In the genomic region with DNA sequence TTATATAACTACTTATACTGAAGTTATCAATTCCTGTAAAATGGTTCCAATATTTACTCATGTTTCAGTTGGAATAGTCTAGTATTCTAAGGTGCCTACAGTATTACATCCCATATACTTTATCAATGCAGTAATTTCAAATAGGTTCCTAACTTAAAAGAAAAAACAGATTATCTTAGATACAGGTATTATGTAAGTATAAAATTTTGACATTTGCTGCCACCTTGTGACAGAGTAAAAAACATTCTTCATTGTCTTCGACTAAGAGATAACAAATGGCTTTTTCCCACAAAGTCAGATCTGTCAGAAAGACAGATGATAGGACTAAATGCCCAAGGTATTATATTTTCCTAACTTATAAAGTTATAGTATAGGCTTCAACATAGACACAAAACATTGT, we compare ENCODE assay signal across 9 cellular contexts.
A peak's percentile ranks its signal among the peaks of the same experiment; 100 is the strongest.
DNase-seq lines count a peak whose midpoint lies in the region; ATAC-seq, FAIRE-seq and TF ChIP-seq lines count a peak whose summit lies in the region.
"Had no signal": no experiment of that assay in that cellular context is flagged by ENCODE, and none has a peak within 500 bp of the region (broad histone marks: within the 10 kb centered on the region; RNA-seq: fewer than 3 reads in every experiment).

No MANE protein-coding gene starts in this region.

- no peaks in the 10 kb centered on the region for H3K9me2 ChIP-seq in OCI-LY7 (ENCODE audit: insufficient read depth, low read length)

- intact Hi-C loops in OCI-LY7 (cut with micrococcal nuclease; ENCODE audit: unreplicated experiment) = loop anchor here (5.0 kb wide), 1 partner anchor 176 kb away; no protein-coding TSS in a partner anchor

- no peaks in the 10 kb centered on the region for H4K20me1 ChIP-seq in OCI-LY7 (ENCODE audit: insufficient read depth, low read length)

- CTCF ChIA-PET in A549 (lab: Yijun Ruan, JAX) = interaction anchor here (0.7 to 3.7 kb wide), 5 partner anchors 10 to 174 kb away, joined by 3 to 24 read pairs (median 4); no protein-coding TSS in a partner anchor
- CTCF ChIA-PET in OCI-LY7 (lab: Charles Lee; ENCODE audit: unreplicated experiment) = no interaction called here

- no peak for TF ChIP-seq POLR2A in A549 (IDR thresholded peaks at IDR 0.05; ENCODE audit: low read length)

- no TSS peak for BruUV-seq in OCI-LY7 (replicated peaks; lab: Mats Ljungman, UMichigan)

- TF ChIP-seq CTCF in A549 (IDR thresholded peaks at IDR 0.05) (peak; percentile 67), OCI-LY7 (conservative IDR thresholded peaks at IDR 0.05; ENCODE audit: low read length) (peak; percentile 75), fibroblast of mammary gland (conservative IDR thresholded peaks at IDR 0.05; ENCODE audit: control insufficient read depth, insufficient read depth, low read depth, low read length) (peak; percentile 41)

- H3K4me1 ChIP-seq in A549 = no peaks in the 10 kb centered on the region
- no peaks in the 10 kb centered on the region for H3K4me1 ChIP-seq in OCI-LY7 (ENCODE audit: insufficient read depth, low read length, poor library complexity, severe bottlenecking)

- peak; percentile 79 for FAIRE-seq in A549 (lab: Jason Lieb, UNC)
- FAIRE-seq: H1 had no signal

- H3K4me3 ChIP-seq in A549 = no peak overlapping the region
- H3K4me3 ChIP-seq in OCI-LY7 (ENCODE audit: low read depth, low read length, poor library complexity, severe bottlenecking) = no peak overlapping the region
- no peak overlapping the region for H3K4me3 ChIP-seq in fibroblast of mammary gland (ENCODE audit: control insufficient read depth, low read depth, low read length)

- H3K27ac ChIP-seq in A549 (no peak overlapping the region), OCI-LY7 (ENCODE audit: low read depth, low read length, poor library complexity, severe bottlenecking) (no peak overlapping the region)

- TF ChIP-seq RAD21 in A549 (conservative IDR thresholded peaks at IDR 0.05 in 1 of 2, IDR thresholded peaks at IDR 0.05 in 1 of 2) = peak; percentile 73 to 87

- ATAC-seq in A549 (peak in 1 of 2 experiments; percentile 54; a peak in 1 of 6 replicates), GM19395 (IDR thresholded peaks at IDR 0.05; ENCODE audit: unreplicated experiment) (no peak)

- no peak overlapping the region for H3K4me2 ChIP-seq in A549
- no peak overlapping the region for H3K4me2 ChIP-seq in OCI-LY7 (ENCODE audit: low read length)

- H2AFZ ChIP-seq in OCI-LY7 (ENCODE audit: low read length) = no peak overlapping the region

- peaks cover 46% of the 10 kb centered on the region for H3K36me3 ChIP-seq in OCI-LY7 (ENCODE audit: insufficient read depth, low read length)

- H3K9me3 ChIP-seq in A549 (no peaks in the 10 kb centered on the region), OCI-LY7 (ENCODE audit: low read length) (no peaks in the 10 kb centered on the region)

- no peak for TF ChIP-seq EP300 in A549 (IDR thresholded peaks at IDR 0.05)

- POLR2A ChIA-PET in A549 (lab: Yijun Ruan, JAX) (no interaction called here), OCI-LY7 (lab: Charles Lee) (no interaction called here)

- H3K79me2 ChIP-seq in OCI-LY7 (ENCODE audit: insufficient read depth, low read depth, low read length) = no peaks in the 10 kb centered on the region

- DNase-seq in A549 (ENCODE audit: low read depth in 1 of 2, low spot score in 1 of 2) (peak in 1 of 2 experiments; percentile 56), GM03348 (ENCODE audit: low spot score) (peak; percentile 42), OCI-LY7 (ENCODE audit: low spot score) (peak; percentile 14), fibroblast of mammary gland (ENCODE audit: low read depth) (peak; percentile 73), superior temporal gyrus (ENCODE audit: extremely low spot score) (peak; percentile 71), NCI-H1048 (lab: John Stamatoyannopoulos, UW) (no peak)
- DNase-seq in activated CD4-positive, alpha-beta T cell treated with anti-CD3 and anti-CD28 coated beads, Interleukin-2, amount 50 U/mL, for 4 hours = no peak

- WGBS in A549 (ENCODE audit: missing lambda C conversion rate) = 0% methylated on average over 1 of the region's 1 CpG

TF ChIP-seq in A549, 52 proteins besides CTCF, POLR2A, EP300 and RAD21:
- TF ChIP-seq SMC3 (IDR thresholded peaks at IDR 0.05) (peak; percentile 89), ZSCAN20 (CRISPR knock-in tag; IDR thresholded peaks at IDR 0.05) (no peak), RFX5 (IDR thresholded peaks at IDR 0.05) (no peak), POLR2AphosphoS2 (conservative IDR thresholded peaks at IDR 0.05; ENCODE audit: low read length) (no peak), NPAS2 (CRISPR knock-in tag; IDR thresholded peaks at IDR 0.05; ENCODE audit: borderline replicate concordance) (no peak)
- TF ChIP-seq, protein P1, sequence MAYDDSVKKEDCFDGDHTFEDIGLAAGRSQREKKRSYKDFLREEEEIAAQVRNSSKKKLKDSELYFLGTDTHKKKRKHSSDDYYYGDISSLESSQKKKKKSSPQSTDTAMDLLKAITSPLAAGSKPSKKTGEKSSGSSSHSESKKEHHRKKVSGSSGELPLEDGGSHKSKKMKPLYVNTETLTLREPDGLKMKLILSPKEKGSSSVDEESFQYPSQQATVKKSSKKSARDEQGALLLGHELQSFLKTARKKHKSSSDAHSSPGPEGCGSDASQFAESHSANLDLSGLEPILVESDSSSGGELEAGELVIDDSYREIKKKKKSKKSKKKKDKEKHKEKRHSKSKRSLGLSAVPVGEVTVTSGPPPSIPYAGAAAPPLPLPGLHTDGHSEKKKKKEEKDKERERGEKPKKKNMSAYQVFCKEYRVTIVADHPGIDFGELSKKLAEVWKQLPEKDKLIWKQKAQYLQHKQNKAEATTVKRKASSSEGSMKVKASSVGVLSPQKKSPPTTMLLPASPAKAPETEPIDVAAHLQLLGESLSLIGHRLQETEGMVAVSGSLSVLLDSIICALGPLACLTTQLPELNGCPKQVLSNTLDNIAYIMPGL (CRISPR knock-in tag; IDR thresholded peaks at IDR 0.05; ENCODE audit: borderline replicate concordance) = no peak
- TF ChIP-seq, protein P2, sequence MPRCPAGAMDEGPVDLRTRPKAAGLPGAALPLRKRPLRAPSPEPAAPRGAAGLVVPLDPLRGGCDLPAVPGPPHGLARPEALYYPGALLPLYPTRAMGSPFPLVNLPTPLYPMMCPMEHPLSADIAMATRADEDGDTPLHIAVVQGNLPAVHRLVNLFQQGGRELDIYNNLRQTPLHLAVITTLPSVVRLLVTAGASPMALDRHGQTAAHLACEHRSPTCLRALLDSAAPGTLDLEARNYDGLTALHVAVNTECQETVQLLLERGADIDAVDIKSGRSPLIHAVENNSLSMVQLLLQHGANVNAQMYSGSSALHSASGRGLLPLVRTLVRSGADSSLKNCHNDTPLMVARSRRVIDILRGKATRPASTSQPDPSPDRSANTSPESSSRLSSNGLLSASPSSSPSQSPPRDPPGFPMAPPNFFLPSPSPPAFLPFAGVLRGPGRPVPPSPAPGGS (IDR thresholded peaks at IDR 0.05) = no peak

Comparison
In these comparisons a context has a peak if more than half of its experiments do, and no peak if none do; other contexts are left out.
1. DNase-seq: peak in GM03348 (single experiment), OCI-LY7 (single experiment), fibroblast of mammary gland (single experiment) and superior temporal gyrus (single experiment); none in NCI-H1048 (single experiment) and activated CD4-positive, alpha-beta T cell treated with anti-CD3 and anti-CD28 coated beads, Interleukin-2, amount 50 U/mL, for 4 hours (0 of 2).
2. Peak in every context shown above with its lines, with median percentiles within 50 percentile points of each other: CTCF ChIP-seq.